Comparison of ENCODE assay signal across 12 cellular contexts in the genomic region with DNA sequence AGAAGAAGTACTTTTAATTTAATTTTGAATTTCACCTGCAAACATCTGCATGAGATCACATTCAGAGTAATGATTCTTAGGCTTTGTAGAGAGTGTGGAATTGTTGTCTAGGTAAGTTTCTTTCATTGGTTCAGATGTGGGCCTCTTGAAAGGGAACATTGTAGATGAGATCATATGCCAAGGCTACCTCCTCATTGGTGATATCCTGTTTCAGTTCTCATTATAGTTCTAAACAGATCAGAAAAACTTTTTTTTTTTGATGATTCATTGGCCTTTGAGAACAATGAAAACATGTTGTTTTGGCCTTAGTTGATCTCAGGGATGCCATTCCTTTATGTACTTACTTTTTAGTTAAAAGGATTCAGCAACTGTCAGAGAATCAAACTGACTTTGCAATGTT. TPM values are rescaled to one million over a fixed set of nuclear protein-coding genes. Genes with fewer than 3 reads are reported as not detected.
DNase-seq lines count a peak whose midpoint lies in the region; ATAC-seq and TF ChIP-seq lines count a peak whose summit lies in the region.
"Had no signal": no experiment of that assay in that cellular context is flagged by ENCODE, and none has a peak within 500 bp of the region (broad histone marks: within the 10 kb centered on the region; RNA-seq: fewer than 3 reads in every experiment).

No MANE protein-coding gene starts in this region.

- H3K36me3 ChIP-seq in H7 (replicated peaks; ENCODE audit: control insufficient read depth, insufficient read depth, low read length), result no peaks in the 10 kb centered on the region
- no peaks in the 10 kb centered on the region for H3K36me3 ChIP-seq in vagina

- peaks cover 2% of the 10 kb centered on the region for H3K9me3 Mint-ChIP-seq in activated naive CD8-positive, alpha-beta T cell treated with anti-CD3 and anti-CD28 coated beads, Interleukin-2, amount 10 ng/mL, durations not matched to agents 7 days and 5 days
- H3K9me3 Mint-ChIP-seq: brain had no signal

- peaks cover 5% of the 10 kb centered on the region for H3K4me1 Mint-ChIP-seq in activated naive CD8-positive, alpha-beta T cell treated with anti-CD3 and anti-CD28 coated beads, Interleukin-2, amount 10 ng/mL, durations not matched to agents 7 days and 5 days
- H3K4me1 Mint-ChIP-seq: T-helper 17 cell had no signal

- intact Hi-C loops in vagina (cut with DNase I), result no loop called here

- H3K27ac Mint-ChIP-seq in activated naive CD8-positive, alpha-beta T cell treated with anti-CD3 and anti-CD28 coated beads, Interleukin-2, amount 10 ng/mL, durations not matched to agents 7 days and 5 days, result no peak overlapping the region
- H3K27ac Mint-ChIP-seq: brain, T-helper 17 cell had no signal

- H3K4me3 ChIP-seq in H7 (ENCODE audit: insufficient read depth, low read depth, low read length) (no peak overlapping the region), vagina (no peak overlapping the region)
- H3K4me3 ChIP-seq: skin epidermis had no signal

- TF ChIP-seq POLR2A in vagina (IDR thresholded peaks at IDR 0.05), result no peak

- POLR2A ChIA-PET in activated naive CD8-positive, alpha-beta T cell treated with anti-CD3 and anti-CD28 coated beads, Interleukin-2, amount 10 ng/mL, durations not matched to agents 7 days and 5 days (lab: Charles Lee), result no interaction called here

- no peak overlapping the region for H3K27ac ChIP-seq in vagina

- TF ChIP-seq CTCF in GM10266 (IDR thresholded peaks at IDR 0.05; ENCODE audit: control insufficient read depth, insufficient read depth, low read depth, missing control alignments) (no peak), vagina (IDR thresholded peaks at IDR 0.05) (no peak)

- no peaks in the 10 kb centered on the region for H3K9me3 ChIP-seq in vagina

- peak; percentile 76 for ATAC-seq in HG03432 (IDR thresholded peaks at IDR 0.05; ENCODE audit: unreplicated experiment)
- ATAC-seq in activated naive CD8-positive, alpha-beta T cell treated with anti-CD3 and anti-CD28 coated beads, Interleukin-2, amount 10 ng/mL, durations not matched to agents 7 days and 5 days (ENCODE audit: low read depth), result peak; percentile 63
- no peak for ATAC-seq in HG02884 (IDR thresholded peaks at IDR 0.05; ENCODE audit: unreplicated experiment)
- ATAC-seq: T-helper 17 cell had no signal

- no peaks in the 10 kb centered on the region for H3K4me1 ChIP-seq in vagina

- DNase-seq in GM10266 (ENCODE audit: extremely low spot score), result peak; percentile 28
- no peak for DNase-seq in activated naive CD8-positive, alpha-beta T cell treated with anti-CD3 and anti-CD28 coated beads, Interleukin-2, amount 10 ng/mL, durations not matched to agents 7 days and 5 days
- DNase-seq in lung microvascular endothelial cell (ENCODE audit: low read depth in 2 of 2), result peak; percentile 61 to 92
- no peak for DNase-seq in T-helper 2 cell
- DNase-seq in H7, result no peak
- no peak for DNase-seq in vagina (ENCODE audit: extremely low spot score in 2 of 2)
- DNase-seq: NCI-H1048, T-helper 17 cell had no signal

- H3K27me3 Mint-ChIP-seq in activated naive CD8-positive, alpha-beta T cell treated with anti-CD3 and anti-CD28 coated beads, Interleukin-2, amount 10 ng/mL, durations not matched to agents 7 days and 5 days, result peaks cover 4% of the 10 kb centered on the region

- no peaks in the 10 kb centered on the region for H3K36me3 Mint-ChIP-seq in activated naive CD8-positive, alpha-beta T cell treated with anti-CD3 and anti-CD28 coated beads, Interleukin-2, amount 10 ng/mL, durations not matched to agents 7 days and 5 days
- H3K36me3 Mint-ChIP-seq: brain had no signal

- no peaks in the 10 kb centered on the region for H3K27me3 ChIP-seq in H7 (ENCODE audit: control insufficient read depth, insufficient read depth, low read length)
- no peaks in the 10 kb centered on the region for H3K27me3 ChIP-seq in vagina

- no peak overlapping the region for H3K4me3 Mint-ChIP-seq in activated naive CD8-positive, alpha-beta T cell treated with anti-CD3 and anti-CD28 coated beads, Interleukin-2, amount 10 ng/mL, durations not matched to agents 7 days and 5 days
- H3K4me3 Mint-ChIP-seq: brain, T-helper 17 cell had no signal

RNA-seq across cellular contexts. Expression of a gene that starts 44.5 kb away (rescaled TPM):
- total RNA-seq in activated naive CD8-positive, alpha-beta T cell treated with anti-CD3 and anti-CD28 coated beads, Interleukin-2, amount 10 ng/mL, durations not matched to agents 7 days and 5 days, result 1 to 10 TPM; 2.1 to 2.4 TPM
- total RNA-seq in lung microvascular endothelial cell (0.20 and 0.22 TPM in 2 replicates), vagina (1.7 TPM)
- 0.52 and 1.0 TPM in 2 replicates for total RNA-seq in H7 (2014; rRNA removed; shearing (Covaris generic))

Comparison
In these comparisons a context has a peak if more than half of its experiments do, and no peak if none do; other contexts are left out.
1. DNase-seq: peak in GM10266 (single experiment) and lung microvascular endothelial cell (2 of 2); none in activated naive CD8-positive, alpha-beta T cell treated with anti-CD3 and anti-CD28 coated beads, Interleukin-2, amount 10 ng/mL, durations not matched to agents 7 days and 5 days (single experiment), T-helper 2 cell (0 of 5), H7 (single experiment) and vagina (0 of 2).